9 cellular contexts compared by ENCODE assay signal in genomic region chr17:28948873-28949184, GRCh38. TPM values are rescaled to one million over a fixed set of nuclear protein-coding genes. Genes with fewer than 3 reads are reported as not detected.
DNase-seq lines count a peak whose midpoint lies in the region; ATAC-seq and TF ChIP-seq lines count a peak whose summit lies in the region.
"Had no signal": no experiment of that assay in that cellular context is flagged by ENCODE, and none has a peak within 500 bp of the region (broad histone marks: within the 10 kb centered on the region; RNA-seq: fewer than 3 reads in every experiment).

No MANE protein-coding gene starts in this region.

- ATAC-seq in stimulated activated memory B cell treated with anti-CD40 and anti-IgM and Interleukin-4, amounts not matched to agents 10 μg/mL and 1 μg/mL and 100 μg/mL, for 72 hours, result no peak

- H3K4me1 ChIP-seq in esophagus muscularis mucosa (peaks cover 56 to 74% (median 65%) of the 10 kb centered on the region in 4 donors), parathyroid adenoma (peaks cover 32% of the 10 kb centered on the region)

- H3K27ac Mint-ChIP-seq in stimulated activated memory B cell treated with anti-CD40 and anti-IgM and Interleukin-4, amounts not matched to agents 10 μg/mL and 1 μg/mL and 100 μg/mL, for 72 hours, result no peak overlapping the region

- H3K36me3 ChIP-seq in GM06990 (ENCODE audit: control insufficient read depth, insufficient read depth, low read length) (no peaks in the 10 kb centered on the region; the same call in 1 of the 2 replicates), esophagus muscularis mucosa (peaks cover 0 to 6% (median 0%) of the 10 kb centered on the region in 4 donors), parathyroid adenoma (ENCODE audit: control insufficient read depth, insufficient read depth, low read length) (no peaks in the 10 kb centered on the region)

- peaks cover 42% of the 10 kb centered on the region for H3K79me2 ChIP-seq in parathyroid adenoma

- H3K27ac ChIP-seq in RWPE1 (peak overlapping the region; percentile 96), esophagus muscularis mucosa (replicated peaks in 1 of 4) (peak overlapping the region; percentile 93 to 99 (median 96)), parathyroid adenoma (peak overlapping the region; percentile 88)

- H3K27me3 Mint-ChIP-seq in stimulated activated memory B cell treated with anti-CD40 and anti-IgM and Interleukin-4, amounts not matched to agents 10 μg/mL and 1 μg/mL and 100 μg/mL, for 72 hours, result no peaks in the 10 kb centered on the region

- POLR2A ChIA-PET in RWPE1 (lab: Yijun Ruan, JAX; ENCODE audit: low non-redundant PET), result interaction anchor here (0.6 to 0.7 kb wide), 2 partner anchors 183 to 222 kb away, joined by 3 read pairs; no protein-coding TSS in a partner anchor

- H3K4me3 ChIP-seq in GM06990 (replicated peaks; ENCODE audit: low read depth, low read length) (peak overlapping the region; percentile 93), esophagus muscularis mucosa (peak overlapping the region; percentile 82 to 98 (median 92)), parathyroid adenoma (ENCODE audit: low read depth, low read length) (peak overlapping the region; percentile 88)

- peak overlapping the region; percentile 42 for H3K9ac ChIP-seq in parathyroid adenoma

- H3K27me3 ChIP-seq in GM06990 (replicated peaks; ENCODE audit: control insufficient read depth, insufficient read depth, low read length), result no peaks in the 10 kb centered on the region
- H3K27me3 ChIP-seq in esophagus muscularis mucosa, result no peaks in the 10 kb centered on the region
- H3K27me3 ChIP-seq in parathyroid adenoma (ENCODE audit: control insufficient read depth, insufficient read depth, low read length), result no peaks in the 10 kb centered on the region

- H3K9me3 Mint-ChIP-seq in stimulated activated memory B cell treated with anti-CD40 and anti-IgM and Interleukin-4, amounts not matched to agents 10 μg/mL and 1 μg/mL and 100 μg/mL, for 72 hours, result no peaks in the 10 kb centered on the region

- WGBS in esophagus muscularis mucosa, result 1% methylated on average over 15 of the region's 15 CpGs

- H3K4me1 Mint-ChIP-seq in stimulated activated memory B cell treated with anti-CD40 and anti-IgM and Interleukin-4, amounts not matched to agents 10 μg/mL and 1 μg/mL and 100 μg/mL, for 72 hours, result peaks cover 45% of the 10 kb centered on the region

- H3K9me3 ChIP-seq in esophagus muscularis mucosa, result no peaks in the 10 kb centered on the region
- H3K9me3 ChIP-seq in parathyroid adenoma (ENCODE audit: control insufficient read depth, low read length), result no peaks in the 10 kb centered on the region

- peaks cover 24% of the 10 kb centered on the region for H3K36me3 Mint-ChIP-seq in stimulated activated memory B cell treated with anti-CD40 and anti-IgM and Interleukin-4, amounts not matched to agents 10 μg/mL and 1 μg/mL and 100 μg/mL, for 72 hours

- CTCF ChIA-PET in RWPE1 (lab: Yijun Ruan, JAX), result interaction anchor here (0.5 to 3.3 kb wide), 4 partner anchors 166 to 222 kb away, joined by 4 to 20 read pairs (median 5); partner anchors contain the start of gene TLCD1

- DNase-seq in GM06990 (ENCODE audit: extremely low read depth, insufficient read length) (no peak), RWPE1 (ENCODE audit: low spot score) (no peak), esophagus muscularis mucosa (ENCODE audit: extremely low spot score) (no peak), foreskin melanocyte (no peak)
- no peak for DNase-seq in NK-92 treated with Interleukin-12 subunit alpha and Interleukin-12 subunit beta, amount 100 ng/mL, for 24 hours (lab: John Stamatoyannopoulos, UW)
- no peak for DNase-seq in effector CD8-positive, alpha-beta T cell (lab: John Stamatoyannopoulos, UW)

- TF ChIP-seq CTCF in GM06990 (IDR thresholded peaks at IDR 0.05; ENCODE audit: insufficient read depth, low read length, poor library complexity, severe bottlenecking) (no peak), RWPE1 (conservative IDR thresholded peaks at IDR 0.05; ENCODE audit: low read depth) (no peak), esophagus muscularis mucosa (IDR thresholded peaks at IDR 0.05) (no peak), parathyroid adenoma (IDR thresholded peaks at IDR 0.05) (no peak)

- peak overlapping the region; percentile 93 for H3K4me2 ChIP-seq in parathyroid adenoma (ENCODE audit: low read length)

- peak overlapping the region; percentile 71 for H2AFZ ChIP-seq in parathyroid adenoma

- no peak for TF ChIP-seq EP300 in esophagus muscularis mucosa (IDR thresholded peaks at IDR 0.05)

- no peak overlapping the region for H3K4me3 Mint-ChIP-seq in stimulated activated memory B cell treated with anti-CD40 and anti-IgM and Interleukin-4, amounts not matched to agents 10 μg/mL and 1 μg/mL and 100 μg/mL, for 72 hours

- intact Hi-C loops in esophagus muscularis mucosa (cut with DNase I), result loop anchor here (5.0 to 10.0 kb wide), 2 partner anchors 37 to 54 kb away; partner anchors contain the start of gene FLOT2

- no peak for TF ChIP-seq POLR2A in esophagus muscularis mucosa (IDR thresholded peaks at IDR 0.05; ENCODE audit: low read depth)

RNA-seq across cellular contexts. Expression of gene PHF12, which starts 2.5 kb away (rescaled TPM):
- total RNA-seq in esophagus muscularis mucosa, result 10 to 100 TPM; 27.8 to 44.5 (median 36.7) TPM

RNA-seq across cellular contexts. Expression of gene DHRS13, which starts 46.0 kb away (rescaled TPM):
- 10 to 100 TPM in 1 of 4 donors, 1 to 10 TPM in 3; 3.7 to 14.2 (median 5.9) TPM for total RNA-seq in esophagus muscularis mucosa

RNA-seq across cellular contexts. Expression of gene FLOT2, which starts 51.3 kb away (rescaled TPM):
- 10 to 100 TPM; 60.2 to 94.8 (median 86.0) TPM for total RNA-seq in esophagus muscularis mucosa

RNA-seq across cellular contexts. Expression of gene SEZ6, which starts 57.0 kb away (rescaled TPM):
- under 1 TPM in 3 of 4 donors, not detected in 1; 0.42 to 0.83 (median 0.52) TPM for total RNA-seq in esophagus muscularis mucosa
- total RNA-seq: M059J had no signal
